In genomic region chr17:69415431-69415830, GRCh38 we compare ENCODE assay signal across 9 cellular contexts. TPM values are rescaled to one million over a fixed set of nuclear protein-coding genes. Genes with fewer than 3 reads are reported as not detected.
DNase-seq lines count a peak whose midpoint lies in the region; ATAC-seq and TF ChIP-seq lines count a peak whose summit lies in the region.
"Had no signal": no experiment of that assay in that cellular context is flagged by ENCODE, and none has a peak within 500 bp of the region (broad histone marks: within the 10 kb centered on the region; RNA-seq: fewer than 3 reads in every experiment).

No MANE protein-coding gene starts in this region.

- 13 to 14% methylated on average over 6 of the region's 6 CpGs for WGBS in heart right ventricle, 2 donors
- 12 to 17% methylated on average over 6 of the region's 6 CpGs for WGBS in aorta, 2 donors

- intact Hi-C loops in heart right ventricle (cut with DNase I) (loop anchor here in 4 of 10 donors (10.0 kb wide), 3 partner anchors 69 to 109 kb away; no protein-coding TSS in a partner anchor), Right ventricle myocardium superior (cut with DNase I) (loop anchor here (10.0 kb wide), 1 partner anchor 89 kb away; no protein-coding TSS in a partner anchor), aorta (cut with DNase I) (no loop called here), posterior vena cava (cut with DNase I) (no loop called here), left colon (cut with DNase I, micrococcal nuclease) (no loop called here)

- H3K36me3 ChIP-seq in heart right ventricle (no peaks in the 10 kb centered on the region), mucosa of stomach (ENCODE audit: control insufficient read depth, insufficient read depth, low read length) (no peaks in the 10 kb centered on the region), aorta (ENCODE audit: control insufficient read depth in 1 of 2, insufficient read depth in 2 of 2, low read length in 1 of 2) (no peaks in the 10 kb centered on the region)

- ATAC-seq in heart right ventricle, result no peak
- no peak for ATAC-seq in Right ventricle myocardium superior (ENCODE audit: poor library complexity)
- no peak for ATAC-seq in aorta (ENCODE audit: low FRiP score)
- no peak for ATAC-seq in left colon

- no peaks in the 10 kb centered on the region for H3K9me3 ChIP-seq in heart right ventricle
- no peaks in the 10 kb centered on the region for H3K9me3 ChIP-seq in mucosa of stomach (ENCODE audit: control insufficient read depth, low read length)
- no peaks in the 10 kb centered on the region for H3K9me3 ChIP-seq in aorta (ENCODE audit: control insufficient read depth, low read length)

- DNase-seq in heart right ventricle (no peak), Right ventricle myocardium superior (no peak), coronary artery (ENCODE audit: low spot score) (no peak), aorta (no peak), EL (no peak), posterior vena cava (ENCODE audit: low spot score) (no peak), left colon (no peak)
- DNase-seq: NCI-H446 treated with DMSO at 0.1 percent for 48 hours had no signal

- H3K27ac ChIP-seq in heart right ventricle (peak overlapping the region in 2 of 10 donors; percentile 49 to 51), coronary artery (no peak overlapping the region), aorta (ENCODE audit: low read depth in 1 of 2, low read length in 2 of 2) (no peak overlapping the region)

- peak overlapping the region; percentile 22 for H3K9ac ChIP-seq in mucosa of stomach (ENCODE audit: low read length)

- TF ChIP-seq CTCF in heart right ventricle (IDR thresholded peaks at IDR 0.05) (no peak), coronary artery (IDR thresholded peaks at IDR 0.05) (no peak)

- H3K4me3 ChIP-seq in heart right ventricle (peak overlapping the region in 9 of 10 donors; percentile 40 to 76 (median 55)), coronary artery (peak overlapping the region; percentile 68), mucosa of stomach (ENCODE audit: low read length) (peak overlapping the region; percentile 34), aorta (ENCODE audit: low read length in 2 of 2) (no peak overlapping the region)

- H3K27me3 ChIP-seq in heart right ventricle (no peaks in the 10 kb centered on the region), mucosa of stomach (ENCODE audit: control insufficient read depth, insufficient read depth, low read length) (no peaks in the 10 kb centered on the region), aorta (ENCODE audit: control insufficient read depth in 1 of 2, insufficient read depth in 2 of 2, low read length in 1 of 2) (no peaks in the 10 kb centered on the region)

- peaks cover 0 to 40% (median 30%) of the 10 kb centered on the region in 9 donors for H3K4me1 ChIP-seq in heart right ventricle
- H3K4me1 ChIP-seq in mucosa of stomach (ENCODE audit: control insufficient read depth, insufficient read depth, low read length), result no peaks in the 10 kb centered on the region
- peaks cover 2 to 6% of the 10 kb centered on the region in 2 donors for H3K4me1 ChIP-seq in aorta (ENCODE audit: control insufficient read depth in 1 of 2, insufficient read depth in 2 of 2, low read length in 2 of 2)

RNA-seq across cellular contexts. Expression of gene MAP2K6, which starts 0.9 kb away (rescaled TPM):
- 1 to 10 TPM in 8 of 10 donors, under 1 TPM in 2; 0.89 to 4.0 (median 2.4) TPM for total RNA-seq in heart right ventricle
- polyA plus RNA-seq in heart right ventricle, result 1 to 10 TPM in 1 of 2 donors, under 1 TPM in 1; 0.88 to 1.5 TPM
- 2.8 TPM for total RNA-seq in Right ventricle myocardium superior
- total RNA-seq in aorta, result 1 to 10 TPM; 3.4 to 6.4 TPM
- 1 to 10 TPM in 1 of 2 donors, under 1 TPM in 1; 0.75 to 4.3 TPM for polyA plus RNA-seq in aorta
- total RNA-seq in posterior vena cava, result 1 to 10 TPM; 2.2 to 7.7 TPM
- 100 to 1,000 TPM in 1 of 2 donors, 10 to 100 TPM in 1; 58.4 to 128 TPM for total RNA-seq in left colon

Comparison
In these comparisons a context has a peak if more than half of its experiments do, and no peak if none do; other contexts are left out.
1. H3K4me3 ChIP-seq: peak in heart right ventricle (9 of 10), coronary artery (single experiment) and mucosa of stomach (single experiment); none in aorta (0 of 2).
2. RNA of gene MAP2K6, which starts 0.9 kb away (total RNA-seq): 58.4 to 128 TPM in left colon; 2.2 to 7.7 TPM in posterior vena cava, 3.4 to 6.4 TPM in aorta, 0.89 to 4.0 TPM in heart right ventricle and 2.8 TPM in Right ventricle myocardium superior (single experiment); every median in the first group is over 4 times any median in the second.